Comparison of ENCODE assay signal across 14 cellular contexts in genomic region chr4:165540206-165540865, GRCh38.
"Had no signal": no experiment of that assay in that cellular context is flagged by ENCODE, and none has a peak within 500 bp of the region (broad histone marks: within the 10 kb centered on the region; RNA-seq: fewer than 3 reads in every experiment).

No MANE protein-coding gene starts in this region.

- H3K4me1 ChIP-seq: psoas muscle, suprapubic skin, upper lobe of right lung had no signal

- H3K27ac Mint-ChIP-seq: activated naive CD8-positive, alpha-beta T cell; nephron had no signal

- H3K9me3 ChIP-seq: esophagus muscularis mucosa, psoas muscle, suprapubic skin, upper lobe of right lung had no signal

- H3K4me3 ChIP-seq: esophagus muscularis mucosa, psoas muscle, suprapubic skin, upper lobe of right lung had no signal

- H3K4me3 Mint-ChIP-seq: activated naive CD8-positive, alpha-beta T cell; nephron had no signal

- H3K36me3 Mint-ChIP-seq: activated naive CD8-positive, alpha-beta T cell had no signal

- H3K4me1 Mint-ChIP-seq: nephron had no signal

- ATAC-seq: left cardiac atrium, psoas muscle, sciatic nerve, upper lobe of right lung had no signal

- H3K36me3 ChIP-seq: esophagus muscularis mucosa, suprapubic skin, upper lobe of right lung had no signal

- DNase-seq: activated CD4-positive, CD25-positive, alpha-beta regulatory T cell treated with anti-CD3 and anti-CD28 coated beads, Interleukin-2, amount 50 U/mL, for 72 hours; activated effector memory CD4-positive, alpha-beta T cell treated with Interleukin-2 at 50 U/mL for 16 hours; activated T-cell treated with anti-CD3 and anti-CD28 coated beads for 4 hours; aorta; left cardiac atrium; psoas muscle; stimulated activated CD4-positive, alpha-beta T cell treated with anti-CD3 and anti-CD28 coated beads, Interleukin-2, amount 100 ng/mL, for 24 hours; stimulated activated naive CD4-positive, alpha-beta T cell; upper lobe of right lung had no signal

- H3K27ac ChIP-seq: esophagus muscularis mucosa, psoas muscle, suprapubic skin, upper lobe of right lung had no signal

- H3K27me3 ChIP-seq: esophagus muscularis mucosa, suprapubic skin, upper lobe of right lung had no signal

- H3K9me3 Mint-ChIP-seq: nephron had no signal
